Comparison of ENCODE assay signal across 9 cellular contexts in genomic region chr10:24882047-24882698, GRCh38.
DNase-seq lines count a peak whose midpoint lies in the region; ATAC-seq and TF ChIP-seq lines count a peak whose summit lies in the region.
"Had no signal": no experiment of that assay in that cellular context is flagged by ENCODE, and none has a peak within 500 bp of the region (broad histone marks: within the 10 kb centered on the region; RNA-seq: fewer than 3 reads in every experiment).

No MANE protein-coding gene starts in this region.

- H3K27me3 Mint-ChIP-seq in stimulated activated naive CD8-positive, alpha-beta T cell treated with anti-CD3 and anti-CD28 coated beads, Interleukin-15, amount 100 ng/mL, for 72 hours: no peaks in the 10 kb centered on the region

- no peaks in the 10 kb centered on the region for H3K4me1 ChIP-seq in vagina

- H3K36me3 ChIP-seq in brain microvascular endothelial cell (replicated peaks): no peaks in the 10 kb centered on the region
- H3K36me3 ChIP-seq in vagina: no peaks in the 10 kb centered on the region
- H3K36me3 ChIP-seq: thoracic aorta had no signal

- no peaks in the 10 kb centered on the region for H3K9me3 ChIP-seq in vagina
- H3K9me3 ChIP-seq: thoracic aorta had no signal

- peaks cover 2% of the 10 kb centered on the region in 2 donors for H3K9me3 Mint-ChIP-seq in stimulated activated naive CD8-positive, alpha-beta T cell treated with anti-CD3 and anti-CD28 coated beads, Interleukin-15, amount 100 ng/mL, for 72 hours

- TF ChIP-seq POLR2A in vagina (IDR thresholded peaks at IDR 0.05): no peak

- H3K4me3 ChIP-seq in brain microvascular endothelial cell (ENCODE audit: low read depth, low read length) (no peak overlapping the region), vagina (no peak overlapping the region)
- H3K4me3 ChIP-seq: thoracic aorta had no signal

- intact Hi-C loops in vagina (cut with DNase I): no loop called here

- peak; percentile 81 for ATAC-seq in stimulated activated naive CD8-positive, alpha-beta T cell treated with anti-CD3 and anti-CD28 coated beads, Interleukin-15, amount 100 ng/mL, for 72 hours

- H3K27ac Mint-ChIP-seq in stimulated activated naive CD8-positive, alpha-beta T cell treated with anti-CD3 and anti-CD28 coated beads, Interleukin-15, amount 100 ng/mL, for 72 hours: no peak overlapping the region

- TF ChIP-seq CTCF in brain microvascular endothelial cell (IDR thresholded peaks at IDR 0.05; ENCODE audit: low read depth, low read length, missing control alignments) (peak; percentile 14), vagina (IDR thresholded peaks at IDR 0.05) (no peak)

- DNase-seq in activated gamma-delta T cell treated with Interleukin-2 at 50 U/mL for 16 hours (peak; percentile 41), activated gamma-delta T cell (lab: John Stamatoyannopoulos, UW) (no peak), RPMI7951 (ENCODE audit: low read depth) (peak; percentile 74), brain microvascular endothelial cell (peak; percentile 53), cortex of kidney (lab: John Stamatoyannopoulos, UW) (no peak), vagina (ENCODE audit: extremely low spot score in 2 of 2) (no peak), NCI-H526 (lab: John Stamatoyannopoulos, UW) (no peak)
- DNase-seq in stimulated activated naive CD8-positive, alpha-beta T cell treated with anti-CD3 and anti-CD28 coated beads, Interleukin-15, amount 100 ng/mL, for 72 hours: peak; percentile 26 to 57

- no peaks in the 10 kb centered on the region for H3K27me3 ChIP-seq in brain microvascular endothelial cell (replicated peaks)
- H3K27me3 ChIP-seq in vagina: no peaks in the 10 kb centered on the region

- H3K4me3 Mint-ChIP-seq in stimulated activated naive CD8-positive, alpha-beta T cell treated with anti-CD3 and anti-CD28 coated beads, Interleukin-15, amount 100 ng/mL, for 72 hours: peak overlapping the region; percentile 51 to 67

- H3K27ac ChIP-seq in brain microvascular endothelial cell (no peak overlapping the region), vagina (no peak overlapping the region)
- H3K27ac ChIP-seq: thoracic aorta had no signal

- in situ Hi-C loops in brain microvascular endothelial cell (cut with HindIII; ENCODE audit: low pct_ligation_motif_present, low sequenced_read_pairs): no loop called here

- H3K4me1 Mint-ChIP-seq in stimulated activated naive CD8-positive, alpha-beta T cell treated with anti-CD3 and anti-CD28 coated beads, Interleukin-15, amount 100 ng/mL, for 72 hours: peaks cover 46% of the 10 kb centered on the region

Comparison
In these comparisons a context has a peak if more than half of its experiments do, and no peak if none do; other contexts are left out.
1. DNase-seq: peak in activated gamma-delta T cell treated with Interleukin-2 at 50 U/mL for 16 hours (single experiment), RPMI7951 (single experiment), brain microvascular endothelial cell (single experiment) and stimulated activated naive CD8-positive, alpha-beta T cell treated with anti-CD3 and anti-CD28 coated beads, Interleukin-15, amount 100 ng/mL, for 72 hours (2 of 2); none in activated gamma-delta T cell (single experiment), cortex of kidney (single experiment), vagina (0 of 2) and NCI-H526 (0 of 2).